In the genomic region with DNA sequence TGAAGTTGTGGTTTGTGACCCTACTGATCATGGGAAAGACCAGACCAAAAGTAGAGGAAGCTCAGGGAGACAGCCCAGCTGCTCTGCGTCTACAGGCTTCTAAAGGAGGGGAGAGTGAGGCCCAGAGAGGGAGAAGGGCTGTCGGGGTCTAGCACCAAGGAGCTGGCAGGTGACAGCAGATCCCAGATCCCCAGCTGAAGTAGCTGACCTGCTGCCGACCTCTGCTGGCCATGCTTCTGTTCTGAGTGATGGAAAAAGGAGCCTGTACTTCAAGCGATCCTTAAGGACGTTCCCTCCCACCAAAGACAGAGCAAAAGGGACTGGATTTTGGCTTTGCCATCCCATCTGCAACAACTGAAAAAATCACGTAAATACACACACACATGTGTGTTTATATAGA, we compare ENCODE assay signal across 10 cellular contexts. TPM values are rescaled to one million over a fixed set of nuclear protein-coding genes. Genes with fewer than 3 reads are reported as not detected.
DNase-seq lines count a peak whose midpoint lies in the region; ATAC-seq, FAIRE-seq and TF ChIP-seq lines count a peak whose summit lies in the region.
"Had no signal": no experiment of that assay in that cellular context is flagged by ENCODE, and none has a peak within 500 bp of the region (broad histone marks: within the 10 kb centered on the region; RNA-seq: fewer than 3 reads in every experiment).

No MANE protein-coding gene starts in this region.

- H3K27ac Mint-ChIP-seq in activated T-helper 1 cell treated with anti-CD3 and anti-CD28 coated beads, Interleukin-12 subunit alpha, Interleukin-12 subunit beta, Interleukin-2, Interleukin-4 antibody, amounts not matched to agents 30 ng/mL and 10 ng/mL and 1 ng/mL, durations not matched to agents 14 hours and 24 hours and 36 hours: no peak overlapping the region

- 5% methylated on average over 3 of the region's 6 CpGs for WGBS in mesenchymal stem cell

- H3K9ac ChIP-seq in kidney (ENCODE audit: low read length in 2 of 2) (no peak overlapping the region), mesenchymal stem cell (ENCODE audit: low read length) (no peak overlapping the region)

- no peak overlapping the region for H3K4ac ChIP-seq in mesenchymal stem cell (ENCODE audit: low read depth in 1 of 2, low read length in 2 of 2)

- peak overlapping the region; percentile 72 for H3K4me3 Mint-ChIP-seq in activated T-helper 1 cell treated with anti-CD3 and anti-CD28 coated beads, Interleukin-12 subunit alpha, Interleukin-12 subunit beta, Interleukin-2, Interleukin-4 antibody, amounts not matched to agents 30 ng/mL and 10 ng/mL and 1 ng/mL, durations not matched to agents 14 hours and 24 hours and 36 hours

- no peak overlapping the region for H3K27ac ChIP-seq in kidney (ENCODE audit: low read depth in 2 of 2, low read length in 2 of 2)
- H3K27ac ChIP-seq in mesenchymal stem cell (ENCODE audit: low read length, poor library complexity, severe bottlenecking): no peak overlapping the region

- H3K18ac ChIP-seq in mesenchymal stem cell (ENCODE audit: low read depth in 1 of 2, low read length in 2 of 2): no peak overlapping the region

- no peaks in the 10 kb centered on the region for H3K9me3 ChIP-seq in kidney (ENCODE audit: control insufficient read depth in 1 of 2, low read length in 2 of 2)
- peaks cover 2% of the 10 kb centered on the region for H3K9me3 ChIP-seq in mesenchymal stem cell (ENCODE audit: control insufficient read depth, low read length)

- H3K4me1 Mint-ChIP-seq in activated T-helper 1 cell treated with anti-CD3 and anti-CD28 coated beads, Interleukin-12 subunit alpha, Interleukin-12 subunit beta, Interleukin-2, Interleukin-4 antibody, amounts not matched to agents 30 ng/mL and 10 ng/mL and 1 ng/mL, durations not matched to agents 14 hours and 24 hours and 36 hours (ENCODE audit: low read depth): peaks cover 6% of the 10 kb centered on the region

- H3K4me2 ChIP-seq in mesenchymal stem cell (ENCODE audit: low read length, poor library complexity, severe bottlenecking): no peak overlapping the region

- FAIRE-seq in HTR-8/SVneo (lab: Jason Lieb, UNC) (no peak), kidney (lab: Jason Lieb, UNC) (no peak)

- no peak overlapping the region for H2BK5ac ChIP-seq in mesenchymal stem cell (ENCODE audit: low read depth, low read length, poor library complexity, severe bottlenecking)

- H4K8ac ChIP-seq in mesenchymal stem cell (ENCODE audit: low read length): no peak overlapping the region

- no peak for DNase-seq in BJ (ENCODE audit: low read depth)
- DNase-seq in EH (ENCODE audit: low read depth): peak; percentile 15
- DNase-seq in activated T-helper 1 cell treated with anti-CD3 and anti-CD28 coated beads, Interleukin-12 subunit alpha, Interleukin-12 subunit beta, Interleukin-2, Interleukin-4 antibody, amounts not matched to agents 30 ng/mL and 10 ng/mL and 1 ng/mL, durations not matched to agents 14 hours and 24 hours and 36 hours (ENCODE audit: low spot score): no peak
- DNase-seq in islet precursor cell: peak; percentile 80
- DNase-seq in HTR-8/SVneo (ENCODE audit: insufficient read length, low spot score): no peak
- DNase-seq in kidney: no peak
- no peak for DNase-seq in mesenchymal stem cell

- no peak overlapping the region for H2AK5ac ChIP-seq in mesenchymal stem cell (ENCODE audit: low read length, severe bottlenecking)

- H3K36me3 Mint-ChIP-seq in activated T-helper 1 cell treated with anti-CD3 and anti-CD28 coated beads, Interleukin-12 subunit alpha, Interleukin-12 subunit beta, Interleukin-2, Interleukin-4 antibody, amounts not matched to agents 30 ng/mL and 10 ng/mL and 1 ng/mL, durations not matched to agents 14 hours and 24 hours and 36 hours (ENCODE audit: low read depth): no peaks in the 10 kb centered on the region

- no peak overlapping the region for H2AFZ ChIP-seq in mesenchymal stem cell (ENCODE audit: low read depth, low read length)

- CTCF ChIA-PET in BJ (lab: Yijun Ruan, JAX): interaction anchor here (2.5 kb wide), 1 partner anchor 15 kb away, joined by 15 read pairs; no protein-coding TSS in a partner anchor

- no peak overlapping the region for H3K23ac ChIP-seq in mesenchymal stem cell (ENCODE audit: low read length in 2 of 2)

- H3K4me3 ChIP-seq in BJ (ENCODE audit: low read depth, low read length): no peak overlapping the region
- H3K4me3 ChIP-seq in kidney (ENCODE audit: low read length in 2 of 2): no peak overlapping the region
- no peak overlapping the region for H3K4me3 ChIP-seq in mesenchymal stem cell (ENCODE audit: insufficient read depth in 1 of 2, low read depth in 1 of 2, low read length in 2 of 2)

- H3K79me1 ChIP-seq in mesenchymal stem cell (replicated peaks; ENCODE audit: low read length, poor library complexity, severe bottlenecking): no peaks in the 10 kb centered on the region

- H3K36me3 ChIP-seq in BJ (ENCODE audit: control insufficient read depth, insufficient read depth, low read length) (no peaks in the 10 kb centered on the region), kidney (ENCODE audit: control insufficient read depth in 1 of 2, insufficient read depth in 2 of 2, low read length in 2 of 2) (no peaks in the 10 kb centered on the region), mesenchymal stem cell (ENCODE audit: control insufficient read depth in 1 of 2, insufficient read depth in 2 of 2, low read depth in 1 of 2, low read length in 2 of 2) (no peaks in the 10 kb centered on the region)

- POLR2A ChIA-PET in BJ (lab: Charles Lee): no interaction called here

- H3K27me3 ChIP-seq in BJ (ENCODE audit: control insufficient read depth, insufficient read depth, low read length) (peaks cover 11% of the 10 kb centered on the region), mesenchymal stem cell (ENCODE audit: control insufficient read depth in 1 of 2, insufficient read depth in 1 of 2, low read length in 2 of 2) (peaks cover 3 to 63% of the 10 kb centered on the region in 2 experiments)

- no peak overlapping the region for H2BK15ac ChIP-seq in mesenchymal stem cell (ENCODE audit: low read depth, poor library complexity, severe bottlenecking)

- 0 out of 2 replicates have a peak, but pooled peaks have one; percentile 12 for TF ChIP-seq CTCF in BJ (IDR thresholded peaks at IDR 0.05; ENCODE audit: insufficient read depth, low read depth, low read length)
- no peak for TF ChIP-seq CTCF in kidney (IDR thresholded peaks at IDR 0.05; ENCODE audit: borderline replicate concordance, extremely low read depth, insufficient read depth)

- no peaks in the 10 kb centered on the region for H3K9me3 Mint-ChIP-seq in activated T-helper 1 cell treated with anti-CD3 and anti-CD28 coated beads, Interleukin-12 subunit alpha, Interleukin-12 subunit beta, Interleukin-2, Interleukin-4 antibody, amounts not matched to agents 30 ng/mL and 10 ng/mL and 1 ng/mL, durations not matched to agents 14 hours and 24 hours and 36 hours

- peaks cover 0 to 6% of the 10 kb centered on the region in 2 donors for H3K4me1 ChIP-seq in kidney (ENCODE audit: control insufficient read depth in 1 of 2, insufficient read depth in 1 of 2, low read depth in 1 of 2, low read length in 2 of 2)
- peaks cover 9% of the 10 kb centered on the region for H3K4me1 ChIP-seq in mesenchymal stem cell (ENCODE audit: control insufficient read depth, insufficient read depth, low read depth, low read length)

- H2BK12ac ChIP-seq in mesenchymal stem cell (ENCODE audit: low read length in 2 of 2): no peak overlapping the region

- H3K27me3 Mint-ChIP-seq in activated T-helper 1 cell treated with anti-CD3 and anti-CD28 coated beads, Interleukin-12 subunit alpha, Interleukin-12 subunit beta, Interleukin-2, Interleukin-4 antibody, amounts not matched to agents 30 ng/mL and 10 ng/mL and 1 ng/mL, durations not matched to agents 14 hours and 24 hours and 36 hours (ENCODE audit: insufficient read depth): peaks cover 7% of the 10 kb centered on the region

- intact Hi-C loops in activated T-helper 1 cell treated with anti-CD3 and anti-CD28 coated beads, Interleukin-12 subunit alpha, Interleukin-12 subunit beta, Interleukin-2, Interleukin-4 antibody, amounts not matched to agents 30 ng/mL and 10 ng/mL and 1 ng/mL, durations not matched to agents 14 hours and 24 hours and 36 hours (cut with micrococcal nuclease): loop anchor here (5.0 kb wide), 2 partner anchors 96 to 361 kb away; a partner anchor contains a TSS
- intact Hi-C loops in kidney (cut with DNase I): no loop called here

- H4K91ac ChIP-seq in mesenchymal stem cell (ENCODE audit: low read length): no peak overlapping the region

- no peak for ATAC-seq in GM18867 (IDR thresholded peaks at IDR 0.05; ENCODE audit: unreplicated experiment)

- H2BK120ac ChIP-seq in mesenchymal stem cell (ENCODE audit: low read depth, low read length): no peak overlapping the region

- H3K14ac ChIP-seq in mesenchymal stem cell (ENCODE audit: low read length in 2 of 2): no peak overlapping the region

RNA-seq across cellular contexts. Expression of a gene that starts 22.7 kb away (rescaled TPM):
- polyA plus RNA-seq in BJ (2011; rRNA removed): 7.0 and 7.2 TPM in 2 replicates
- 3.0 and 3.1 TPM in 2 replicates for polyA minus RNA-seq in BJ (2011; rRNA and poly(A)+ RNA removed)
- total RNA-seq in activated T-helper 1 cell treated with anti-CD3 and anti-CD28 coated beads, Interleukin-12 subunit alpha, Interleukin-12 subunit beta, Interleukin-2, Interleukin-4 antibody, amounts not matched to agents 30 ng/mL and 10 ng/mL and 1 ng/mL, durations not matched to agents 14 hours and 24 hours and 36 hours: 27.9 and 28.6 TPM in 2 replicates
- 10.1 TPM for total RNA-seq in kidney
- polyA plus RNA-seq in kidney (ENCODE audit: insufficient read depth, low read depth, low replicate concordance): 4.0 TPM
- 9.6 TPM for polyA plus RNA-seq in mesenchymal stem cell (2013, experiment 1 of 2)
- 9.8 TPM for polyA plus RNA-seq in mesenchymal stem cell (2013, experiment 2 of 2)

RNA-seq across cellular contexts. Expression of a gene that starts 35.6 kb away (rescaled TPM):
- polyA plus RNA-seq in BJ (2011; rRNA removed) (not detected in 2 replicates), kidney (ENCODE audit: insufficient read depth, low read depth, low replicate concordance) (0.84 TPM)
- not detected in 2 replicates for polyA minus RNA-seq in BJ (2011; rRNA and poly(A)+ RNA removed)
- total RNA-seq in activated T-helper 1 cell treated with anti-CD3 and anti-CD28 coated beads, Interleukin-12 subunit alpha, Interleukin-12 subunit beta, Interleukin-2, Interleukin-4 antibody, amounts not matched to agents 30 ng/mL and 10 ng/mL and 1 ng/mL, durations not matched to agents 14 hours and 24 hours and 36 hours: not detected in 2 replicates
- 2.3 TPM for total RNA-seq in kidney
- polyA plus RNA-seq in mesenchymal stem cell (2013, experiment 1 of 2): under 0.01 TPM
- not detected for polyA plus RNA-seq in mesenchymal stem cell (2013, experiment 2 of 2)
- total RNA-seq: fibroblast of lung, lung microvascular endothelial cell had no signal
- polyA plus RNA-seq: fibroblast of lung had no signal

RNA-seq across cellular contexts. Expression of a gene that starts 59.0 kb away (rescaled TPM):
- 19.2 and 33.1 TPM in 2 replicates for polyA plus RNA-seq in BJ (2011; rRNA removed)
- 19.1 and 25.6 TPM in 2 replicates for polyA minus RNA-seq in BJ (2011; rRNA and poly(A)+ RNA removed)
- 18.3 and 19.1 TPM in 2 replicates for total RNA-seq in activated T-helper 1 cell treated with anti-CD3 and anti-CD28 coated beads, Interleukin-12 subunit alpha, Interleukin-12 subunit beta, Interleukin-2, Interleukin-4 antibody, amounts not matched to agents 30 ng/mL and 10 ng/mL and 1 ng/mL, durations not matched to agents 14 hours and 24 hours and 36 hours
- total RNA-seq in kidney: 11.6 TPM
- polyA plus RNA-seq in kidney (ENCODE audit: insufficient read depth, low read depth, low replicate concordance): 11.9 TPM
- 37.1 TPM for polyA plus RNA-seq in mesenchymal stem cell (2013, experiment 1 of 2)
- polyA plus RNA-seq in mesenchymal stem cell (2013, experiment 2 of 2): 35.2 TPM

Comparison
In these comparisons a context has a peak if more than half of its experiments do, and no peak if none do; other contexts are left out.
1. DNase-seq: peak in EH (single experiment) and islet precursor cell (single experiment); none in BJ (single experiment), activated T-helper 1 cell treated with anti-CD3 and anti-CD28 coated beads, Interleukin-12 subunit alpha, Interleukin-12 subunit beta, Interleukin-2, Interleukin-4 antibody, amounts not matched to agents 30 ng/mL and 10 ng/mL and 1 ng/mL, durations not matched to agents 14 hours and 24 hours and 36 hours (single experiment), HTR-8/SVneo (single experiment), kidney (single experiment) and mesenchymal stem cell (single experiment).